ENCODE assay signal across 25 cellular contexts in the genomic region with DNA sequence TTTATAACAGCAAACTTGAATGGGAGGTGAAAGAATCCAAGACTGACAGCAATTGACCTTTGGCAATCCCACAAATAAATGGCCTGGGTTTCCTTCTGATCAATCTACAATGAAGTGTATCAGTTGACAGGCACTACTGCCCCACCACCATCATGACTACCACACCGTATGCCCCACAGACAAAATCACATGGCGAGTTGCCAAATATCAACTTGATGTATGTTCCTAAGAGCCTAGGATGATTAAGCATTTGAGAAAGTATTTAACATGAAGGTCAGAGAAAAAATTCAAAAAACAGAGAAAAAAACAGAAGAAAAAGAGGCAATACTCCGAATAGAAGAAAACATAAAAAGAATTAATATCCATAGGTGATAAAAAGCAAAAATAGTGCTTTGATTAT.
"Had no signal": no experiment of that assay in that cellular context is flagged by ENCODE, and none has a peak within 500 bp of the region (broad histone marks: within the 10 kb centered on the region; RNA-seq: fewer than 3 reads in every experiment).

No MANE protein-coding gene starts in this region.

- H3K4me1 Mint-ChIP-seq: activated CD4-positive, alpha-beta memory T cell treated with anti-CD3 and anti-CD28 coated beads, Interleukin-2, amount 10 ng/mL, durations not matched to agents 7 days and 5 days; activated CD4-positive, alpha-beta T cell treated with anti-CD3 and anti-CD28 coated beads for 36 hours; activated naive CD4-positive, alpha-beta T cell treated with anti-CD3 and anti-CD28 coated beads, Interleukin-2, amount 10 ng/mL, durations not matched to agents 7 days and 5 days; activated naive CD8-positive, alpha-beta T cell treated with anti-CD3 and anti-CD28 coated beads for 36 hours had no signal

- DNase-seq: activated CD4-positive, alpha-beta memory T cell treated with anti-CD3 and anti-CD28 coated beads, Interleukin-2, amount 10 ng/mL, durations not matched to agents 7 days and 5 days; activated CD4-positive, alpha-beta T cell treated with anti-CD3 and anti-CD28 coated beads for 36 hours; activated CD4-positive, alpha-beta T cell treated with anti-CD3 and anti-CD28 coated beads, Interleukin-2, amount 50 U/mL, for 1 hour; activated CD8-positive, alpha-beta memory T cell treated with anti-CD3 and anti-CD28 coated beads, Interleukin-2, amount 50 U/mL, for 4 hours; activated gamma-delta T cell treated with Interleukin-2 at 50 U/mL for 16 hours; activated naive CD4-positive, alpha-beta T cell treated with anti-CD3 and anti-CD28 coated beads, Interleukin-2, amount 10 ng/mL, durations not matched to agents 7 days and 5 days; activated naive CD8-positive, alpha-beta T cell treated with anti-CD3 and anti-CD28 coated beads for 36 hours; activated T-cell treated with anti-CD3 and anti-CD28 coated beads, Interleukin-2, amount 50 U/mL, for 72 hours; brain microvascular endothelial cell; caudate nucleus; colonic mucosa; MM.1S; NCI-H1105; NCI-H146; NCI-H187 treated with DMSO at 0.1 percent for 48 hours; NCI-H2081 treated with DMSO at 0.1 percent for 48 hours; NCI-H2171 treated with DMSO at 0.1 percent for 48 hours; NCI-H226; NCI-H526; NCI-H774; PC-9; SIG-M5; T-helper 1 cell had no signal

- H2AFZ ChIP-seq: PC-9 had no signal

- H3K27ac ChIP-seq: brain microvascular endothelial cell, colonic mucosa, PC-9, VCaP had no signal

- H3K4me3 ChIP-seq: colonic mucosa, PC-9 had no signal

- H3K4me1 ChIP-seq: colonic mucosa had no signal

- H3K36me3 ChIP-seq: brain microvascular endothelial cell, colonic mucosa had no signal

- H3K36me3 Mint-ChIP-seq: activated naive CD4-positive, alpha-beta T cell treated with anti-CD3 and anti-CD28 coated beads, Interleukin-2, amount 10 ng/mL, durations not matched to agents 7 days and 5 days; activated naive CD8-positive, alpha-beta T cell treated with anti-CD3 and anti-CD28 coated beads for 36 hours had no signal

- H3K27me3 Mint-ChIP-seq: activated CD4-positive, alpha-beta memory T cell treated with anti-CD3 and anti-CD28 coated beads, Interleukin-2, amount 10 ng/mL, durations not matched to agents 7 days and 5 days; activated naive CD4-positive, alpha-beta T cell treated with anti-CD3 and anti-CD28 coated beads, Interleukin-2, amount 10 ng/mL, durations not matched to agents 7 days and 5 days; activated naive CD8-positive, alpha-beta T cell treated with anti-CD3 and anti-CD28 coated beads for 36 hours had no signal

- H3K27ac Mint-ChIP-seq: activated CD4-positive, alpha-beta memory T cell treated with anti-CD3 and anti-CD28 coated beads, Interleukin-2, amount 10 ng/mL, durations not matched to agents 7 days and 5 days; activated CD4-positive, alpha-beta T cell treated with anti-CD3 and anti-CD28 coated beads for 36 hours; activated naive CD4-positive, alpha-beta T cell treated with anti-CD3 and anti-CD28 coated beads, Interleukin-2, amount 10 ng/mL, durations not matched to agents 7 days and 5 days; activated naive CD8-positive, alpha-beta T cell treated with anti-CD3 and anti-CD28 coated beads for 36 hours; activated T-cell treated with anti-CD3 and anti-CD28 coated beads, Interleukin-2, amount 50 U/mL, for 72 hours; activated T-helper 2 cell treated with anti-CD3 and anti-CD28 coated beads, Interferon-gamma antibody, Interleukin-2, Interleukin-4, amounts not matched to agents 10 μg/mL and 5 μg/mL and 100 μg/mL, durations not matched to agents 14 hours and 24 hours and 36 hours had no signal

- H3K9me3 ChIP-seq: colonic mucosa had no signal

- H3K9me3 Mint-ChIP-seq: activated CD4-positive, alpha-beta memory T cell treated with anti-CD3 and anti-CD28 coated beads, Interleukin-2, amount 10 ng/mL, durations not matched to agents 7 days and 5 days; activated naive CD4-positive, alpha-beta T cell treated with anti-CD3 and anti-CD28 coated beads, Interleukin-2, amount 10 ng/mL, durations not matched to agents 7 days and 5 days; activated naive CD8-positive, alpha-beta T cell treated with anti-CD3 and anti-CD28 coated beads for 36 hours; activated T-cell treated with anti-CD3 and anti-CD28 coated beads, Interleukin-2, amount 50 U/mL, for 72 hours; activated T-helper 2 cell treated with anti-CD3 and anti-CD28 coated beads, Interferon-gamma antibody, Interleukin-2, Interleukin-4, amounts not matched to agents 10 μg/mL and 5 μg/mL and 100 μg/mL, durations not matched to agents 14 hours and 24 hours and 36 hours had no signal

- H3K27me3 ChIP-seq: brain microvascular endothelial cell, colonic mucosa had no signal

- ATAC-seq: activated CD4-positive, alpha-beta T cell treated with anti-CD3 and anti-CD28 coated beads for 36 hours; activated T-cell treated with anti-CD3 and anti-CD28 coated beads, Interleukin-2, amount 50 U/mL, for 72 hours had no signal

- H3K4me2 ChIP-seq: PC-9 had no signal

- H3K4me3 Mint-ChIP-seq: activated CD4-positive, alpha-beta memory T cell treated with anti-CD3 and anti-CD28 coated beads, Interleukin-2, amount 10 ng/mL, durations not matched to agents 7 days and 5 days; activated CD4-positive, alpha-beta T cell treated with anti-CD3 and anti-CD28 coated beads for 36 hours; activated naive CD4-positive, alpha-beta T cell treated with anti-CD3 and anti-CD28 coated beads, Interleukin-2, amount 10 ng/mL, durations not matched to agents 7 days and 5 days; activated naive CD8-positive, alpha-beta T cell treated with anti-CD3 and anti-CD28 coated beads for 36 hours; activated T-cell treated with anti-CD3 and anti-CD28 coated beads, Interleukin-2, amount 50 U/mL, for 72 hours had no signal
